20 cellular contexts compared by ENCODE assay signal in the genomic region with DNA sequence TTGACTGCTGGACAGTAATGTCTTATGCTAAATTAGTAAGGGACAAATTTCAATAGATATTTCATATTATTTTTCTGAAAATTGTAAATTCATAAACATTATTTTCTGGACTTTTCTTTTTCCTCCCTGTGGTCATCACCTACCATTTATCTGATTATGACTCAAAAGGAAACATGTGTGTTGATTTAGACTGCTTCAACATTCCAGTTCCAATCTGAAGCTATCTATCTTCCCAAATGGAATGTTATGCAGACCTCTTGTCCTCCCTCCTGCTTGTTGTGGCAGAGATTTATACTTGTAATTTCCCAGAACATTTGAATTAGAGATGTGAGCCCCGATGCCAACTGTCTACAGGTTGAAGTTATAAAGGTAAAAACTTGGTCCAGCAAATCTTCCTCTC.
A peak's percentile ranks its signal among the peaks of the same experiment; 100 is the strongest.
DNase-seq lines count a peak whose midpoint lies in the region; ATAC-seq and TF ChIP-seq lines count a peak whose summit lies in the region.
"Had no signal": no experiment of that assay in that cellular context is flagged by ENCODE, and none has a peak within 500 bp of the region (broad histone marks: within the 10 kb centered on the region; RNA-seq: fewer than 3 reads in every experiment).

No MANE protein-coding gene starts in this region.

- POLR2A ChIA-PET in naive thymus-derived CD8-positive, alpha-beta T cell (lab: Charles Lee): no interaction called here

- no peaks in the 10 kb centered on the region for H3K36me3 Mint-ChIP-seq in naive thymus-derived CD8-positive, alpha-beta T cell
- no peaks in the 10 kb centered on the region for H3K36me3 Mint-ChIP-seq in natural killer cell treated with Interleukin-12 subunit alpha and Interleukin-12 subunit beta and Interleukin-15 and Interleukin-18, amount 100 ng/mL, for 72 hours
- H3K36me3 Mint-ChIP-seq: CD4-positive, CD25-positive, alpha-beta regulatory T cell had no signal

- no peak overlapping the region for H3K27ac Mint-ChIP-seq in naive thymus-derived CD8-positive, alpha-beta T cell
- no peak overlapping the region for H3K27ac Mint-ChIP-seq in natural killer cell treated with Interleukin-12 subunit alpha and Interleukin-12 subunit beta and Interleukin-15 and Interleukin-18, amount 100 ng/mL, for 72 hours
- H3K27ac Mint-ChIP-seq: CD4-positive, CD25-positive, alpha-beta regulatory T cell had no signal

- peaks cover 0 to 8% (median 3%) of the 10 kb centered on the region in 9 donors for H3K9me3 Mint-ChIP-seq in naive thymus-derived CD8-positive, alpha-beta T cell
- H3K9me3 Mint-ChIP-seq in natural killer cell treated with Interleukin-12 subunit alpha and Interleukin-12 subunit beta and Interleukin-15 and Interleukin-18, amount 100 ng/mL, for 72 hours: peaks cover 10% of the 10 kb centered on the region

- H3K4me1 ChIP-seq in adipocyte (ENCODE audit: control insufficient read depth, insufficient read depth, low read length): peaks cover 23% of the 10 kb centered on the region

- no peaks in the 10 kb centered on the region for H3K36me3 ChIP-seq in adipocyte (ENCODE audit: control insufficient read depth, insufficient read depth, low read length, severe bottlenecking)

- H3K4me1 Mint-ChIP-seq in naive thymus-derived CD8-positive, alpha-beta T cell: no peaks in the 10 kb centered on the region
- H3K4me1 Mint-ChIP-seq in natural killer cell treated with Interleukin-12 subunit alpha and Interleukin-12 subunit beta and Interleukin-15 and Interleukin-18, amount 100 ng/mL, for 72 hours (ENCODE audit: low read depth in 2 of 2): no peaks in the 10 kb centered on the region
- H3K4me1 Mint-ChIP-seq: CD4-positive, CD25-positive, alpha-beta regulatory T cell had no signal

- H3K9me3 ChIP-seq in adipocyte (ENCODE audit: control insufficient read depth, low read length): no peaks in the 10 kb centered on the region
- H3K9me3 ChIP-seq: A549 had no signal

- TF ChIP-seq CTCF in fibroblast of the aortic adventitia (IDR thresholded peaks at IDR 0.05; ENCODE audit: insufficient read depth, low read length): no peak

- H3K4me3 Mint-ChIP-seq in naive thymus-derived CD8-positive, alpha-beta T cell: no peak overlapping the region
- no peak overlapping the region for H3K4me3 Mint-ChIP-seq in natural killer cell treated with Interleukin-12 subunit alpha and Interleukin-12 subunit beta and Interleukin-15 and Interleukin-18, amount 100 ng/mL, for 72 hours
- H3K4me3 Mint-ChIP-seq: CD4-positive, CD25-positive, alpha-beta regulatory T cell had no signal

- no peak for ATAC-seq in esophagus mucosa
- ATAC-seq in naive thymus-derived CD8-positive, alpha-beta T cell: no peak
- ATAC-seq in HG02970 (IDR thresholded peaks at IDR 0.05; ENCODE audit: low FRiP score, unreplicated experiment): no peak
- ATAC-seq in natural killer cell treated with Interleukin-12 subunit alpha and Interleukin-12 subunit beta and Interleukin-15 and Interleukin-18, amount 100 ng/mL, for 72 hours: no peak
- ATAC-seq: A549, K562 had no signal

- H3K4me3 ChIP-seq in adipocyte (ENCODE audit: low read length) (no peak overlapping the region), fibroblast of the aortic adventitia (ENCODE audit: low read depth, low read length) (no peak overlapping the region)
- H3K4me3 ChIP-seq: A549, K562, PC-9 had no signal

- DNase-seq in EL (peak; percentile 41), adipocyte (ENCODE audit: low read depth) (peak; percentile 20), fibroblast of the aortic adventitia (ENCODE audit: low read depth) (peak; percentile 65), non-pigmented ciliary epithelial cell (ENCODE audit: low read depth) (peak; percentile 26)
- no peak for DNase-seq in naive thymus-derived CD8-positive, alpha-beta T cell
- DNase-seq in natural killer cell treated with Interleukin-12 subunit alpha and Interleukin-12 subunit beta and Interleukin-15 and Interleukin-18, amount 100 ng/mL, for 72 hours (ENCODE audit: low spot score): no peak
- DNase-seq: CD4-positive, CD25-positive, alpha-beta regulatory T cell; NCI-H1092 treated with DMSO at 0.1 percent for 48 hours; NCI-H1436 treated with DMSO at 0.1 percent for 48 hours; NCI-H1930; NCI-H226; NCI-H510A treated with DMSO at 0.1 percent for 48 hours; NCI-H748 treated with DMSO at 0.1 percent for 48 hours; PC-9; RPMI8226; SHP77 had no signal

- no peaks in the 10 kb centered on the region for H3K27me3 ChIP-seq in adipocyte (replicated peaks; ENCODE audit: control insufficient read depth, insufficient read depth, low read length)

- H3K27me3 Mint-ChIP-seq in naive thymus-derived CD8-positive, alpha-beta T cell: no peaks in the 10 kb centered on the region
- H3K27me3 Mint-ChIP-seq in natural killer cell treated with Interleukin-12 subunit alpha and Interleukin-12 subunit beta and Interleukin-15 and Interleukin-18, amount 100 ng/mL, for 72 hours: no peaks in the 10 kb centered on the region
- H3K27me3 Mint-ChIP-seq: CD4-positive, CD25-positive, alpha-beta regulatory T cell had no signal

- no peak overlapping the region for H3K9ac ChIP-seq in adipocyte (ENCODE audit: low read length)

Comparison
In these comparisons a context has a peak if more than half of its experiments do, and no peak if none do; other contexts are left out.
1. DNase-seq: peak in EL (single experiment), adipocyte (single experiment), fibroblast of the aortic adventitia (single experiment) and non-pigmented ciliary epithelial cell (single experiment); none in naive thymus-derived CD8-positive, alpha-beta T cell (0 of 10) and natural killer cell treated with Interleukin-12 subunit alpha and Interleukin-12 subunit beta and Interleukin-15 and Interleukin-18, amount 100 ng/mL, for 72 hours (single experiment).